31 cellular contexts compared by ENCODE assay signal in the genomic region with DNA sequence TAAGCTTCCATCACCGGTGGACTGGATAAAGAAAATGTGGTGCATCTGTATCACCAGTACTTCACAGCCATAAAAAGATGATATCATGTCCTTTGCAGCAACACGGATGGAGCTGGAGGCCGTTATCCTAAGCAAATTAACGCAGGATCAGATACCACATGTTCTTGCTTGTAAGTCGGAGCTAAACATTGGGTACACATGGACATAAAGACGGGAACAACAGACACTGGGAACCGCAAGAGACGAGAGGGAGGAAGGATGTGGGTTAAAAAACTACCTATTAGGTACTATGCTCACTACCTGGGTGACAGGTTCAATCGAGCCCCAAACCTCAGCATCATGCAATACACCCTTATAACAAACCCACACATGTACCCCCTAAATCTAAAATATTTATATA. TPM values are rescaled to one million over a fixed set of nuclear protein-coding genes. Genes with fewer than 3 reads are reported as not detected.
A peak's percentile ranks its signal among the peaks of the same experiment; 100 is the strongest.
DNase-seq lines count a peak whose midpoint lies in the region; ATAC-seq and TF ChIP-seq lines count a peak whose summit lies in the region.
"Had no signal": no experiment of that assay in that cellular context is flagged by ENCODE, and none has a peak within 500 bp of the region (broad histone marks: within the 10 kb centered on the region; RNA-seq: fewer than 3 reads in every experiment).

No MANE protein-coding gene starts in this region.

- H3K4me1 Mint-ChIP-seq in activated T-cell treated with anti-CD3 and anti-CD28 coated beads, Interleukin-2, amount 50 U/mL, for 4 hours (ENCODE audit: low read depth), result peaks cover 35% of the 10 kb centered on the region
- H3K4me1 Mint-ChIP-seq in activated CD8-positive, alpha-beta T cell treated with anti-CD3 and anti-CD28 coated beads for 36 hours (ENCODE audit: low read depth), result peaks cover 57% of the 10 kb centered on the region
- peaks cover 8 to 43% (median 31%) of the 10 kb centered on the region in 4 donors for H3K4me1 Mint-ChIP-seq in naive thymus-derived CD8-positive, alpha-beta T cell
- H3K4me1 Mint-ChIP-seq: nephron progenitor cell had no signal

- no peak overlapping the region for H3K4me3 ChIP-seq in Jurkat, Clone E6-1 (ENCODE audit: low read length)
- H3K4me3 ChIP-seq: body of pancreas, esophagus squamous epithelium, gastrocnemius medialis, suprapubic skin had no signal

- POLR2A ChIA-PET in activated CD8-positive, alpha-beta T cell treated with anti-CD3 and anti-CD28 coated beads for 36 hours (lab: Charles Lee), result interaction anchor here (1.1 to 2.0 kb wide), 2 partner anchors 9 to 18 kb away, joined by 4 to 6 read pairs; no protein-coding TSS in a partner anchor
- POLR2A ChIA-PET in naive thymus-derived CD8-positive, alpha-beta T cell (lab: Charles Lee), result interaction anchor here (1.1 to 2.6 kb wide), 4 partner anchors 9 to 419 kb away, joined by 3 to 16 read pairs (median 11); a partner anchor contains a TSS

- intact Hi-C loops in activated CD8-positive, alpha-beta T cell treated with anti-CD3 and anti-CD28 coated beads for 36 hours (cut with micrococcal nuclease), result no loop called here

- ATAC-seq in activated T-cell treated with anti-CD3 and anti-CD28 coated beads, Interleukin-2, amount 50 U/mL, for 4 hours, result no peak
- ATAC-seq in activated CD8-positive, alpha-beta T cell treated with anti-CD3 and anti-CD28 coated beads for 36 hours, result no peak
- peak; percentile 30 to 51 for ATAC-seq in naive thymus-derived CD8-positive, alpha-beta T cell
- ATAC-seq in HG02870 (IDR thresholded peaks at IDR 0.05; ENCODE audit: unreplicated experiment), result no peak
- ATAC-seq: activated naive CD4-positive, alpha-beta T cell treated with anti-CD3 and anti-CD28 coated beads, Interleukin-2, amount 50 U/mL, for 72 hours; body of pancreas; gastrocnemius medialis; HepG2; left ventricle myocardium superior; right cardiac atrium had no signal

- peak overlapping the region; percentile 62 for H3K27ac Mint-ChIP-seq in activated CD8-positive, alpha-beta T cell treated with anti-CD3 and anti-CD28 coated beads for 36 hours
- peak overlapping the region in 9 of 10 donors; percentile 18 to 92 (median 85) for H3K27ac Mint-ChIP-seq in naive thymus-derived CD8-positive, alpha-beta T cell
- H3K27ac Mint-ChIP-seq: endodermal cell, mesothelial cell of epicardium, nephron progenitor cell had no signal

- CTCF ChIA-PET in activated CD8-positive, alpha-beta T cell treated with anti-CD3 and anti-CD28 coated beads for 36 hours (lab: Charles Lee), result interaction anchor here (2.1 to 4.5 kb wide), 2 partner anchors 9 to 19 kb away, joined by 6 to 34 read pairs; a partner anchor contains a TSS

- H3K36me3 Mint-ChIP-seq in activated T-cell treated with anti-CD3 and anti-CD28 coated beads, Interleukin-2, amount 50 U/mL, for 4 hours (ENCODE audit: insufficient read depth), result no peaks in the 10 kb centered on the region
- H3K36me3 Mint-ChIP-seq in activated CD8-positive, alpha-beta T cell treated with anti-CD3 and anti-CD28 coated beads for 36 hours (ENCODE audit: low read depth), result no peaks in the 10 kb centered on the region
- H3K36me3 Mint-ChIP-seq in naive thymus-derived CD8-positive, alpha-beta T cell, result peaks cover 0 to 2% (median 0%) of the 10 kb centered on the region in 3 donors
- H3K36me3 Mint-ChIP-seq: activated naive CD4-positive, alpha-beta T cell treated with anti-CD3 and anti-CD28 coated beads, Interleukin-2, amount 50 U/mL, for 72 hours; mesothelial cell of epicardium had no signal

- H3K4me3 Mint-ChIP-seq in activated T-cell treated with anti-CD3 and anti-CD28 coated beads, Interleukin-2, amount 50 U/mL, for 4 hours, result peak overlapping the region; percentile 13
- no peak overlapping the region for H3K4me3 Mint-ChIP-seq in activated CD8-positive, alpha-beta T cell treated with anti-CD3 and anti-CD28 coated beads for 36 hours
- peak overlapping the region in 9 of 10 donors; percentile 19 to 87 (median 59) for H3K4me3 Mint-ChIP-seq in naive thymus-derived CD8-positive, alpha-beta T cell
- H3K4me3 Mint-ChIP-seq: endodermal cell, mesothelial cell of epicardium, nephron progenitor cell had no signal

- H3K27ac ChIP-seq in substantia nigra (ENCODE audit: low read depth, low read length, poor library complexity, severe bottlenecking), result no peak overlapping the region
- H3K27ac ChIP-seq: esophagus squamous epithelium, gastrocnemius medialis, parathyroid adenoma, suprapubic skin had no signal

- no peak for TF ChIP-seq CTCF in activated CD8-positive, alpha-beta T cell treated with anti-CD3 and anti-CD28 coated beads for 36 hours (IDR thresholded peaks at IDR 0.05)

- DNase-seq in activated T-cell treated with anti-CD3 and anti-CD28 coated beads, Interleukin-2, amount 50 U/mL, for 4 hours, result no peak
- DNase-seq in activated T-cell treated with anti-CD3 and anti-CD28 coated beads for 4 hours (no peak), NCI-H146 treated with DMSO at 0.1 percent for 48 hours (lab: John Stamatoyannopoulos, UW; ENCODE audit: unreplicated experiment) (no peak), substantia nigra (lab: John Stamatoyannopoulos, UW) (no peak)
- peak; percentile 57 for DNase-seq in Jurkat, Clone E6-1 (ENCODE audit: low read depth, low spot score)
- DNase-seq in activated CD8-positive, alpha-beta T cell treated with anti-CD3 and anti-CD28 coated beads for 36 hours, result no peak
- DNase-seq in naive thymus-derived CD8-positive, alpha-beta T cell, result peak in 8 of 10 donors; percentile 31 to 66 (median 44)
- DNase-seq: activated CD4-positive, CD25-positive, alpha-beta regulatory T cell treated with anti-CD3 and anti-CD28 coated beads, Interleukin-2, amount 50 U/mL, for 72 hours; body of pancreas; C1 segment of cervical spinal cord; endodermal cell; esophagus squamous epithelium; gastrocnemius medialis; GOT3; hippocampal formation; left ventricle myocardium superior; NCI-H1417; NCI-H2171; NCI-H524; nephron progenitor cell; right cardiac atrium; RPMI8226; stimulated activated CD4-positive, alpha-beta T cell treated with anti-CD3 and anti-CD28 coated beads, Interleukin-12 subunit alpha, Interleukin-12 subunit beta, amount 100 ng/mL, for 4 hours had no signal

- no peaks in the 10 kb centered on the region for H3K9me3 Mint-ChIP-seq in activated T-cell treated with anti-CD3 and anti-CD28 coated beads, Interleukin-2, amount 50 U/mL, for 4 hours
- no peaks in the 10 kb centered on the region for H3K9me3 Mint-ChIP-seq in activated CD8-positive, alpha-beta T cell treated with anti-CD3 and anti-CD28 coated beads for 36 hours
- no peaks in the 10 kb centered on the region for H3K9me3 Mint-ChIP-seq in naive thymus-derived CD8-positive, alpha-beta T cell
- H3K9me3 Mint-ChIP-seq: activated naive CD4-positive, alpha-beta T cell treated with anti-CD3 and anti-CD28 coated beads, Interleukin-2, amount 50 U/mL, for 72 hours had no signal

- no peaks in the 10 kb centered on the region for H3K27me3 Mint-ChIP-seq in activated T-cell treated with anti-CD3 and anti-CD28 coated beads, Interleukin-2, amount 50 U/mL, for 4 hours (ENCODE audit: low read depth)
- no peaks in the 10 kb centered on the region for H3K27me3 Mint-ChIP-seq in activated CD8-positive, alpha-beta T cell treated with anti-CD3 and anti-CD28 coated beads for 36 hours
- H3K27me3 Mint-ChIP-seq in naive thymus-derived CD8-positive, alpha-beta T cell, result peaks cover 0 to 4% (median 0%) of the 10 kb centered on the region in 5 donors

RNA-seq across cellular contexts. Expression of a gene that starts 16.3 kb away (rescaled TPM):
- total RNA-seq in activated T-cell treated with anti-CD3 and anti-CD28 coated beads, Interleukin-2, amount 50 U/mL, for 4 hours, result 10 to 100 TPM; 37.1 to 46.1 (median 38.7) TPM
- 26.5 TPM for polyA plus RNA-seq in Jurkat, Clone E6-1 (2012; ENCODE audit: insufficient read depth, insufficient read length)
- 10 to 100 TPM; 44.8 to 50.6 TPM for total RNA-seq in activated CD8-positive, alpha-beta T cell treated with anti-CD3 and anti-CD28 coated beads for 36 hours
- total RNA-seq in naive thymus-derived CD8-positive, alpha-beta T cell, result 100 to 1,000 TPM; 151 to 164 TPM
- 10 to 100 TPM; 65.4 to 98.4 (median 81.1) TPM for polyA plus RNA-seq in naive thymus-derived CD8-positive, alpha-beta T cell

RNA-seq across cellular contexts. Expression of a gene that starts 19.4 kb away (rescaled TPM):
- total RNA-seq in activated T-cell treated with anti-CD3 and anti-CD28 coated beads, Interleukin-2, amount 50 U/mL, for 4 hours, result 10 to 100 TPM; 21.7 to 40.9 (median 22.6) TPM
- 19.5 TPM for polyA plus RNA-seq in Jurkat, Clone E6-1 (2012; ENCODE audit: insufficient read depth, insufficient read length)
- 10 to 100 TPM; 60.3 to 60.7 TPM for total RNA-seq in activated CD8-positive, alpha-beta T cell treated with anti-CD3 and anti-CD28 coated beads for 36 hours
- 10 to 100 TPM; 22.1 to 23.3 TPM for total RNA-seq in naive thymus-derived CD8-positive, alpha-beta T cell
- polyA plus RNA-seq in naive thymus-derived CD8-positive, alpha-beta T cell, result 10 to 100 TPM; 24.4 to 35.3 (median 25.0) TPM

RNA-seq across cellular contexts. Expression of a gene that starts 28.3 kb away (rescaled TPM):
- total RNA-seq in activated T-cell treated with anti-CD3 and anti-CD28 coated beads, Interleukin-2, amount 50 U/mL, for 4 hours, result not detected
- polyA plus RNA-seq in Jurkat, Clone E6-1 (2012; ENCODE audit: insufficient read depth, insufficient read length), result not detected
- not detected for total RNA-seq in activated CD8-positive, alpha-beta T cell treated with anti-CD3 and anti-CD28 coated beads for 36 hours
- total RNA-seq in naive thymus-derived CD8-positive, alpha-beta T cell, result not detected
- polyA plus RNA-seq in naive thymus-derived CD8-positive, alpha-beta T cell, result not detected
- total RNA-seq: activated naive CD4-positive, alpha-beta T cell treated with anti-CD3 and anti-CD28 coated beads, Interleukin-2, amount 50 U/mL, for 72 hours; body of pancreas; endodermal cell; esophagus squamous epithelium; gastrocnemius medialis; HepG2; left ventricle myocardium superior; M059J; mesothelial cell of epicardium; right cardiac atrium; suprapubic skin; urinary bladder had no signal
- polyA plus RNA-seq: HepG2, right cardiac atrium, urinary bladder had no signal

Comparison
In these comparisons a context has a peak if more than half of its experiments do, and no peak if none do; other contexts are left out.
1. ATAC-seq: peak in naive thymus-derived CD8-positive, alpha-beta T cell (2 of 2); none in activated T-cell treated with anti-CD3 and anti-CD28 coated beads, Interleukin-2, amount 50 U/mL, for 4 hours (0 of 2), activated CD8-positive, alpha-beta T cell treated with anti-CD3 and anti-CD28 coated beads for 36 hours (single experiment) and HG02870 (single experiment).
2. DNase-seq: peak in Jurkat, Clone E6-1 (single experiment) and naive thymus-derived CD8-positive, alpha-beta T cell (8 of 10); none in activated T-cell treated with anti-CD3 and anti-CD28 coated beads, Interleukin-2, amount 50 U/mL, for 4 hours (single experiment), activated T-cell treated with anti-CD3 and anti-CD28 coated beads for 4 hours (single experiment), activated CD8-positive, alpha-beta T cell treated with anti-CD3 and anti-CD28 coated beads for 36 hours (single experiment), NCI-H146 treated with DMSO at 0.1 percent for 48 hours (single experiment) and substantia nigra (0 of 49).